8 cellular contexts compared by ENCODE assay signal in the genomic region with DNA sequence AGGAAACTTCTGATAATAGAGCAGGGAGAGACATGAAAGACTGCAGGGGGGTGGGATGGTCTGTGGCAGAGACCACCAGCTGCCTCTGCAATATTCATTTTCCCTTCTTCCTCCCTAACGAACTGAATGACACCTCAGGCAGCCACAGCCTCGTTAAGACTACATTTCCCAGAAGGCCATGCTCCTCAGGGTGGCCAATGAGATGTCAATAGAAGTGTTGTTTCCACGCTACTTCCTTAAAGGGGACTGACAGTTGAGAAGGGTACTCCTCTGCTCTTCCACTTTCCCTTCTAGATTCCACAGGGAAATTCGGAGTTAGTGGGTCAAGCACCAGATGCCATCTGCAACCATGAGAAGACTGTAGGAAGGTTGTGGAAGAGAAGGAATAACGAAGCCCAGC. TPM values are rescaled to one million over a fixed set of nuclear protein-coding genes. Genes with fewer than 3 reads are reported as not detected.
DNase-seq lines count a peak whose midpoint lies in the region; ATAC-seq and TF ChIP-seq lines count a peak whose summit lies in the region.

No MANE protein-coding gene starts in this region.

- peak overlapping the region; percentile 35 for H3K4me2 ChIP-seq in SU-DHL-6 (ENCODE audit: low read depth, low read length, poor library complexity, severe bottlenecking)

- no peak for TF ChIP-seq EP300 in suprapubic skin (IDR thresholded peaks at IDR 0.05)

- H3K79me2 ChIP-seq in SU-DHL-6 (ENCODE audit: insufficient read depth, low read length): no peaks in the 10 kb centered on the region

- no peaks in the 10 kb centered on the region for H3K9me2 ChIP-seq in SU-DHL-6 (replicated peaks; ENCODE audit: insufficient read depth, low read length)

- no peaks in the 10 kb centered on the region for H3K9me3 Mint-ChIP-seq in progenitor cell of endocrine pancreas (ENCODE audit: low read depth)

- H3K36me3 ChIP-seq in SU-DHL-6 (ENCODE audit: low read length): no peaks in the 10 kb centered on the region
- no peaks in the 10 kb centered on the region for H3K36me3 ChIP-seq in suprapubic skin
- no peaks in the 10 kb centered on the region for H3K36me3 ChIP-seq in thyroid gland

- H3K36me3 Mint-ChIP-seq in progenitor cell of endocrine pancreas (ENCODE audit: insufficient read depth): no peaks in the 10 kb centered on the region

- H3K27me3 ChIP-seq in SU-DHL-6 (ENCODE audit: low read length) (no peaks in the 10 kb centered on the region), suprapubic skin (no peaks in the 10 kb centered on the region), thyroid gland (no peaks in the 10 kb centered on the region)

- intact Hi-C loops in thyroid gland (cut with DNase I): no loop called here

- no peak overlapping the region for H3K9ac ChIP-seq in SU-DHL-6 (ENCODE audit: low read length)

- H3K27ac ChIP-seq in SU-DHL-6 (ENCODE audit: low read depth, low read length) (no peak overlapping the region), suprapubic skin (no peak overlapping the region), thyroid gland (no peak overlapping the region)

- no peaks in the 10 kb centered on the region for H4K20me1 ChIP-seq in SU-DHL-6 (ENCODE audit: low read depth, low read length)

- WGBS in suprapubic skin: 63% methylated on average over 5 of the region's 5 CpGs
- WGBS in thyroid gland, 2 donors: 52 to 55% methylated on average over 5 of the region's 5 CpGs

- H3K4me1 Mint-ChIP-seq in progenitor cell of endocrine pancreas (ENCODE audit: low read depth): peaks cover 7% of the 10 kb centered on the region

- H3K27ac Mint-ChIP-seq in progenitor cell of endocrine pancreas: no peak overlapping the region

- peak overlapping the region; percentile 35 for H3K4me3 Mint-ChIP-seq in progenitor cell of endocrine pancreas (ENCODE audit: low read depth)

- ATAC-seq in GM18909 (IDR thresholded peaks at IDR 0.05; ENCODE audit: poor library complexity, unreplicated experiment) (peak; percentile 90), HG03095 (IDR thresholded peaks at IDR 0.05; ENCODE audit: unreplicated experiment) (peak; percentile 70)

- H3K4me1 ChIP-seq in suprapubic skin: no peaks in the 10 kb centered on the region
- H3K4me1 ChIP-seq in thyroid gland: no peaks in the 10 kb centered on the region

- peak overlapping the region; percentile 81 for H2AFZ ChIP-seq in SU-DHL-6 (ENCODE audit: low read depth, low read length, severe bottlenecking)

- H3F3A ChIP-seq in SU-DHL-6 (ENCODE audit: insufficient read depth): no peaks in the 10 kb centered on the region

- H3K4me3 ChIP-seq in SU-DHL-6 (ENCODE audit: insufficient read depth, low read length, poor library complexity, severe bottlenecking): no peak overlapping the region
- no peak overlapping the region for H3K4me3 ChIP-seq in suprapubic skin
- H3K4me3 ChIP-seq in thyroid gland (replicated peaks in 1 of 3): no peak overlapping the region

- no peaks in the 10 kb centered on the region for H3K9me3 ChIP-seq in SU-DHL-6 (ENCODE audit: insufficient read depth, low read length)
- H3K9me3 ChIP-seq in suprapubic skin: no peaks in the 10 kb centered on the region
- H3K9me3 ChIP-seq in thyroid gland: no peaks in the 10 kb centered on the region

- TF ChIP-seq CTCF in SU-DHL-6 (IDR thresholded peaks at IDR 0.05; ENCODE audit: insufficient read depth, low read length, poor library complexity, severe bottlenecking) (no peak), progenitor cell of endocrine pancreas (IDR thresholded peaks at IDR 0.05; ENCODE audit: unreplicated experiment) (no peak), suprapubic skin (IDR thresholded peaks at IDR 0.05) (no peak), thyroid gland (IDR thresholded peaks at IDR 0.05) (no peak)

- DNase-seq in COLO668 (lab: John Stamatoyannopoulos, UW; ENCODE audit: unreplicated experiment) (peak; percentile 14), globus pallidus (ENCODE audit: low spot score) (peak; percentile 9), progenitor cell of endocrine pancreas (ENCODE audit: low spot score, unreplicated experiment) (no peak), suprapubic skin (ENCODE audit: low spot score in 2 of 2) (no peak), thyroid gland (no peak)

- no peaks in the 10 kb centered on the region for H3K27me3 Mint-ChIP-seq in progenitor cell of endocrine pancreas

- TF ChIP-seq POLR2A in suprapubic skin (IDR thresholded peaks at IDR 0.05) (no peak), thyroid gland (IDR thresholded peaks at IDR 0.05) (no peak)

RNA-seq across cellular contexts. Expression of a gene that starts 52.0 kb away (rescaled TPM):
- total RNA-seq in progenitor cell of endocrine pancreas: 202 and 228 TPM in 2 replicates
- total RNA-seq in suprapubic skin: 10 to 100 TPM in 2 of 4 donors, 1 to 10 TPM in 2; 5.4 to 13.4 (median 9.8) TPM
- total RNA-seq in thyroid gland: 10 to 100 TPM; 32.0 to 76.2 (median 38.2) TPM

Comparison
In these comparisons a context has a peak if more than half of its experiments do, and no peak if none do; other contexts are left out.
1. DNase-seq: peak in COLO668 (single experiment) and globus pallidus (single experiment); none in progenitor cell of endocrine pancreas (single experiment), suprapubic skin (0 of 2) and thyroid gland (0 of 2).